Comparison of ENCODE assay signal across 1 cellular context in the genomic region with DNA sequence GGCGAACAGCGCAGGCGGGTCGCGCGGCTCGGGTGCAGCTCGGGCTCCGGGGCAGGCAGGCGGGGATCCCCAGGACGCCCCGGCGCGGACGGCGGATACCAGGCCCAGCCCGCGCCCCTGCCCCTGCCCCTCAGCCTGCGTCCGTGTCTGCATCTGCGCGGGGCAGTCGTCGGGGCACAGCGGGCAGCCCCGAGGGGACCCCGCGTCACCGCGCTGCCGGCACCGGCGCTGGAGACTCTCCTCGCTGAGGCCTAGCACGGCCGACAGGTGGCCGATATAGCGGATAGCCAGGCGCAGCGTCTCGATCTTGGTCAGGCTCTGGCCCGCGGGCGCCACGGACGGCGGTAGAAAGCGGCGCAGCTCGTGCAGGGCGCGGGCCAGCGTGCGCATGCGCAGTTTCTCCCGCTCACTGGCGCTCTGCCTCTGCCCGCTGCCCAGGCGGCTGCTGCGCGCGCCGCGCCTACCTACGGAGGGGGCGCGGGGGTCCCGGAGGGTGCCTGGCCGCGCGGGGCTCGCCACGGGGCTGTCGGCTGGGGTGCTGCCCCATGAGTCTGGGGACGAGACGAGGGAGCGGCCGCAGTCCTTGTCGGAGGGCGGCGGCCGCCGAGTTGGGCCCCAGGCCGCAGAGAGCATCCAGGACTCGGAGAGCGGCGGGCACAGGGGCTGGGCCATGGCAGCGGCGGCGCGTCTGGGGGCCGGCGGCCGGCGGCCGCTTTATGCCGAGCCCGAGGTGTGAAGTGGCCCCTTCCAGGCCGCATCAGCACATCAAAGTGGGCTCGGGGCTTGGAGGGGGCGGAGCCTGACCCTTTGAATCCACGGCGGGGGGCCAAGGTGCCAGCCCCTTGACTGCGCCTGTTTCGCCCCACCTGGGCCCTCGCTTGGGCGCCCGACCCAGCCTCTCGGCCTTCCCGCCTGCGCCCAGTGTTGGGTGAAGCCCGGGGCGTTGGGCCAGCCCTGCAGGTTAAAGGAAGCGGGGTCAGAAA.
TF ChIP-seq lines count a peak whose summit lies in the region.

A gene with protein sequence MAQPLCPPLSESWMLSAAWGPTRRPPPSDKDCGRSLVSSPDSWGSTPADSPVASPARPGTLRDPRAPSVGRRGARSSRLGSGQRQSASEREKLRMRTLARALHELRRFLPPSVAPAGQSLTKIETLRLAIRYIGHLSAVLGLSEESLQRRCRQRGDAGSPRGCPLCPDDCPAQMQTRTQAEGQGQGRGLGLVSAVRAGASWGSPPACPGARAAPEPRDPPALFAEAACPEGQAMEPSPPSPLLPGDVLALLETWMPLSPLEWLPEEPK (minus strand): TSS at position 690 of the 983 bp plus-strand sequence. CDS start 18 bp downstream, at position 672.

TF ChIP-seq in HepG2, 621 proteins besides CTCF, POLR2A, EP300 and RAD21 (continued from another document and continues in another):
- TF ChIP-seq, protein P1, sequence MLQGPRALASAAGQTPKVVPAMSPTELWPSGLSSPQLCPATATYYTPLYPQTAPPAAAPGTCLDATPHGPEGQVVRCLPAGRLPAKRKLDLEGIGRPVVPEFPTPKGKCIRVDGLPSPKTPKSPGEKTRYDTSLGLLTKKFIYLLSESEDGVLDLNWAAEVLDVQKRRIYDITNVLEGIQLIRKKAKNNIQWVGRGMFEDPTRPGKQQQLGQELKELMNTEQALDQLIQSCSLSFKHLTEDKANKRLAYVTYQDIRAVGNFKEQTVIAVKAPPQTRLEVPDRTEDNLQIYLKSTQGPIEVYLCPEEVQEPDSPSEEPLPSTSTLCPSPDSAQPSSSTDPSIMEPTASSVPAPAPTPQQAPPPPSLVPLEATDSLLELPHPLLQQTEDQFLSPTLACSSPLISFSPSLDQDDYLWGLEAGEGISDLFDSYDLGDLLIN (CRISPR knock-in tag; IDR thresholded peaks at IDR 0.05; ENCODE audit: borderline replicate concordance) = no peak
- TF ChIP-seq BRCA1 (CRISPR knock-in tag; IDR thresholded peaks at IDR 0.05) = 0 out of 2 replicates have a peak, but pooled peaks have one; percentile 58
- TF ChIP-seq ZNF232 (CRISPR knock-in tag; IDR thresholded peaks at IDR 0.05; ENCODE audit: borderline replicate concordance) = 0 out of 2 replicates have a peak, but pooled peaks have one; percentile 55
- no peak for TF ChIP-seq ZNF782 (CRISPR knock-in tag; IDR thresholded peaks at IDR 0.05; ENCODE audit: borderline replicate concordance)
- TF ChIP-seq ERF (CRISPR knock-in tag; IDR thresholded peaks at IDR 0.05) = peak; percentile 42
- TF ChIP-seq MAZ (IDR thresholded peaks at IDR 0.05; ENCODE audit: borderline replicate concordance, low read depth, low read length) = no peak
- no peak for TF ChIP-seq MAZ (CRISPR knock-in tag; IDR thresholded peaks at IDR 0.05; ENCODE audit: low read depth)
- no peak for TF ChIP-seq TCF12 (IDR thresholded peaks at IDR 0.05)
- TF ChIP-seq TCF12 (CRISPR knock-in tag; IDR thresholded peaks at IDR 0.05) = no peak
- peak; percentile 81 for TF ChIP-seq ZBTB38 (CRISPR knock-in tag; IDR thresholded peaks at IDR 0.05)
- no peak for TF ChIP-seq U2AF2 (IDR thresholded peaks at IDR 0.05; ENCODE audit: low read depth, low read length)
- TF ChIP-seq, protein P2, sequence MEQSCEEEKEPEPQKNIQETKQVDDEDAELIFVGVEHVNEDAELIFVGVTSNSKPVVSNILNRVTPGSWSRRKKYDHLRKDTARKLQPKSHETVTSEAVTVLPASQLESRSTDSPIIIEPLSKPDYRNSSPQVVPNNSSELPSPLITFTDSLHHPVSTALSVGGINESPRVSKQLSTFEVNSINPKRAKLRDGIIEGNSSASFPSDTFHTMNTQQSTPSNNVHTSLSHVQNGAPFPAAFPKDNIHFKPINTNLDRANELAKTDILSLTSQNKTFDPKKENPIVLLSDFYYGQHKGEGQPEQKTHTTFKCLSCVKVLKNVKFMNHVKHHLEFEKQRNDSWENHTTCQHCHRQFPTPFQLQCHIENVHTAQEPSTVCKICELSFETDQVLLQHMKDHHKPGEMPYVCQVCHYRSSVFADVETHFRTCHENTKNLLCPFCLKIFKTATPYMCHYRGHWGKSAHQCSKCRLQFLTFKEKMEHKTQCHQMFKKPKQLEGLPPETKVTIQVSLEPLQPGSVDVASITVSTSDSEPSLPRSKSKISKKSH (CRISPR knock-in tag; IDR thresholded peaks at IDR 0.05; ENCODE audit: borderline replicate concordance) = no peak; the same call in 1 of the 2 replicates
- no peak for TF ChIP-seq MAF1 (CRISPR knock-in tag; IDR thresholded peaks at IDR 0.05; ENCODE audit: borderline replicate concordance)
- no peak for TF ChIP-seq JUNB (CRISPR knock-in tag; IDR thresholded peaks at IDR 0.05; ENCODE audit: borderline replicate concordance)
- TF ChIP-seq ISL2 (CRISPR knock-in tag; IDR thresholded peaks at IDR 0.05) = 0 out of 2 replicates have a peak, but pooled peaks have one; percentile 0
- no peak for TF ChIP-seq MED13 (CRISPR knock-in tag; IDR thresholded peaks at IDR 0.05)
- TF ChIP-seq ZNF614 (CRISPR knock-in tag; IDR thresholded peaks at IDR 0.05; ENCODE audit: borderline replicate concordance) = no peak
- TF ChIP-seq ZSCAN9 (CRISPR knock-in tag; IDR thresholded peaks at IDR 0.05; ENCODE audit: borderline replicate concordance) = no peak; the same call in 1 of the 2 replicates
- TF ChIP-seq, protein P3, sequence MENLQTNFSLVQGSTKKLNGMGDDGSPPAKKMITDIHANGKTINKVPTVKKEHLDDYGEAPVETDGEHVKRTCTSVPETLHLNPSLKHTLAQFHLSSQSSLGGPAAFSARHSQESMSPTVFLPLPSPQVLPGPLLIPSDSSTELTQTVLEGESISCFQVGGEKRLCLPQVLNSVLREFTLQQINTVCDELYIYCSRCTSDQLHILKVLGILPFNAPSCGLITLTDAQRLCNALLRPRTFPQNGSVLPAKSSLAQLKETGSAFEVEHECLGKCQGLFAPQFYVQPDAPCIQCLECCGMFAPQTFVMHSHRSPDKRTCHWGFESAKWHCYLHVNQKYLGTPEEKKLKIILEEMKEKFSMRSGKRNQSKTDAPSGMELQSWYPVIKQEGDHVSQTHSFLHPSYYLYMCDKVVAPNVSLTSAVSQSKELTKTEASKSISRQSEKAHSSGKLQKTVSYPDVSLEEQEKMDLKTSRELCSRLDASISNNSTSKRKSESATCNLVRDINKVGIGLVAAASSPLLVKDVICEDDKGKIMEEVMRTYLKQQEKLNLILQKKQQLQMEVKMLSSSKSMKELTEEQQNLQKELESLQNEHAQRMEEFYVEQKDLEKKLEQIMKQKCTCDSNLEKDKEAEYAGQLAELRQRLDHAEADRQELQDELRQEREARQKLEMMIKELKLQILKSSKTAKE (CRISPR knock-in tag; IDR thresholded peaks at IDR 0.05; ENCODE audit: borderline replicate concordance) = no peak
- TF ChIP-seq TRIM22 (IDR thresholded peaks at IDR 0.05) = no peak
- no peak for TF ChIP-seq RBM22 (optimal IDR thresholded peaks at IDR 0.05; ENCODE audit: low read length)
- 0 out of 2 replicates have a peak, but pooled peaks have one; percentile 40 for TF ChIP-seq MLXIP (CRISPR knock-in tag; IDR thresholded peaks at IDR 0.05; ENCODE audit: borderline replicate concordance)
- TF ChIP-seq MED8 (CRISPR knock-in tag; IDR thresholded peaks at IDR 0.05; ENCODE audit: insufficient replicate concordance) = no peak
- TF ChIP-seq, protein P4, sequence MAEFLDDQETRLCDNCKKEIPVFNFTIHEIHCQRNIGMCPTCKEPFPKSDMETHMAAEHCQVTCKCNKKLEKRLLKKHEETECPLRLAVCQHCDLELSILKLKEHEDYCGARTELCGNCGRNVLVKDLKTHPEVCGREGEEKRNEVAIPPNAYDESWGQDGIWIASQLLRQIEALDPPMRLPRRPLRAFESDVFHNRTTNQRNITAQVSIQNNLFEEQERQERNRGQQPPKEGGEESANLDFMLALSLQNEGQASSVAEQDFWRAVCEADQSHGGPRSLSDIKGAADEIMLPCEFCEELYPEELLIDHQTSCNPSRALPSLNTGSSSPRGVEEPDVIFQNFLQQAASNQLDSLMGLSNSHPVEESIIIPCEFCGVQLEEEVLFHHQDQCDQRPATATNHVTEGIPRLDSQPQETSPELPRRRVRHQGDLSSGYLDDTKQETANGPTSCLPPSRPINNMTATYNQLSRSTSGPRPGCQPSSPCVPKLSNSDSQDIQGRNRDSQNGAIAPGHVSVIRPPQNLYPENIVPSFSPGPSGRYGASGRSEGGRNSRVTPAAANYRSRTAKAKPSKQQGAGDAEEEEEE (CRISPR knock-in tag; IDR thresholded peaks at IDR 0.05; ENCODE audit: borderline replicate concordance) = no peak
- TF ChIP-seq ZNF790 (CRISPR knock-in tag; IDR thresholded peaks at IDR 0.05; ENCODE audit: borderline replicate concordance) = peak; percentile 95; the same call in 1 of the 2 replicates
- TF ChIP-seq ZNF746 (CRISPR knock-in tag; IDR thresholded peaks at IDR 0.05) = no peak
- no peak for TF ChIP-seq NFE2 (CRISPR knock-in tag; IDR thresholded peaks at IDR 0.05)
- TF ChIP-seq ZFAT (CRISPR knock-in tag; conservative IDR thresholded peaks at IDR 0.05) = no peak
- TF ChIP-seq MTA1 (CRISPR knock-in tag; IDR thresholded peaks at IDR 0.05; ENCODE audit: borderline replicate concordance) = no peak
- no peak for TF ChIP-seq NFYC (CRISPR knock-in tag; IDR thresholded peaks at IDR 0.05)
- peak; percentile 59 for TF ChIP-seq GABPB1 (CRISPR knock-in tag; IDR thresholded peaks at IDR 0.05)
- TF ChIP-seq CBX2 (IDR thresholded peaks at IDR 0.05; ENCODE audit: low read depth, low read length) = no peak
- no peak for TF ChIP-seq CBX2 (CRISPR knock-in tag; IDR thresholded peaks at IDR 0.05; ENCODE audit: low read depth)
- no peak for TF ChIP-seq KMT2B (CRISPR knock-in tag; IDR thresholded peaks at IDR 0.05)
- TF ChIP-seq, protein P5, sequence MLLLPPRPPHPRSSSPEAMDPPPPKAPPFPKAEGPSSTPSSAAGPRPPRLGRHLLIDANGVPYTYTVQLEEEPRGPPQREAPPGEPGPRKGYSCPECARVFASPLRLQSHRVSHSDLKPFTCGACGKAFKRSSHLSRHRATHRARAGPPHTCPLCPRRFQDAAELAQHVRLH (CRISPR knock-in tag; IDR thresholded peaks at IDR 0.05; ENCODE audit: borderline replicate concordance, low read depth) = peak; percentile 39; the same call in 1 of the 2 replicates
- no peak for TF ChIP-seq SNAI1 (CRISPR knock-in tag; IDR thresholded peaks at IDR 0.05; ENCODE audit: borderline replicate concordance)
- no peak for TF ChIP-seq ZNF530 (CRISPR knock-in tag; IDR thresholded peaks at IDR 0.05; ENCODE audit: low read depth)
- no peak for TF ChIP-seq NRL (CRISPR knock-in tag; IDR thresholded peaks at IDR 0.05; ENCODE audit: borderline replicate concordance)
- TF ChIP-seq HNRNPUL1 (IDR thresholded peaks at IDR 0.05; ENCODE audit: low read depth, low read length) = no peak
- TF ChIP-seq ZNF563 (CRISPR knock-in tag; IDR thresholded peaks at IDR 0.05) = peak; percentile 95
- no peak; the same call in 1 of the 2 replicates for TF ChIP-seq SMAD1 (CRISPR knock-in tag; IDR thresholded peaks at IDR 0.05; ENCODE audit: borderline replicate concordance, low read depth)
- no peak for TF ChIP-seq MZF1 (CRISPR knock-in tag; IDR thresholded peaks at IDR 0.05; ENCODE audit: borderline replicate concordance)
- TF ChIP-seq XBP1 (CRISPR knock-in tag; IDR thresholded peaks at IDR 0.05) = no peak
- TF ChIP-seq CREB1 (IDR thresholded peaks at IDR 0.05) = no peak
- no peak for TF ChIP-seq CREB1 (CRISPR knock-in tag; IDR thresholded peaks at IDR 0.05)
- peak; percentile 60; the same call in 1 of the 2 replicates for TF ChIP-seq MYC (CRISPR knock-in tag; IDR thresholded peaks at IDR 0.05; ENCODE audit: borderline replicate concordance)
- TF ChIP-seq ZSCAN20 (CRISPR knock-in tag; IDR thresholded peaks at IDR 0.05; ENCODE audit: borderline replicate concordance) = no peak
- peak; percentile 89; the same call in 1 of the 2 replicates for TF ChIP-seq MEIS2 (CRISPR knock-in tag; IDR thresholded peaks at IDR 0.05)
- peak; percentile 82 for TF ChIP-seq ZSCAN21 (CRISPR knock-in tag; IDR thresholded peaks at IDR 0.05; ENCODE audit: borderline replicate concordance)
- no peak for TF ChIP-seq CHCHD3 (CRISPR knock-in tag; IDR thresholded peaks at IDR 0.05)
- peak; percentile 95 for TF ChIP-seq ZNF777 (CRISPR knock-in tag; IDR thresholded peaks at IDR 0.05)
- no peak for TF ChIP-seq GATA4 (IDR thresholded peaks at IDR 0.05; ENCODE audit: borderline replicate concordance, low read depth)
- TF ChIP-seq KAT2B (IDR thresholded peaks at IDR 0.05; ENCODE audit: borderline replicate concordance, low read depth, low read length) = no peak
- TF ChIP-seq ZNF652 (CRISPR knock-in tag; IDR thresholded peaks at IDR 0.05; ENCODE audit: borderline replicate concordance, low read depth) = no peak
- TF ChIP-seq ZFP1 (CRISPR knock-in tag; IDR thresholded peaks at IDR 0.05) = peak; percentile 23; the same call in 1 of the 2 replicates
- no peak; the same call in 1 of the 2 replicates for TF ChIP-seq ZNF788 (CRISPR knock-in tag; IDR thresholded peaks at IDR 0.05; ENCODE audit: borderline replicate concordance)
- TF ChIP-seq ADNP (CRISPR knock-in tag; IDR thresholded peaks at IDR 0.05) = no peak
